ENCODE assay signal across 26 cellular contexts in the genomic region with DNA sequence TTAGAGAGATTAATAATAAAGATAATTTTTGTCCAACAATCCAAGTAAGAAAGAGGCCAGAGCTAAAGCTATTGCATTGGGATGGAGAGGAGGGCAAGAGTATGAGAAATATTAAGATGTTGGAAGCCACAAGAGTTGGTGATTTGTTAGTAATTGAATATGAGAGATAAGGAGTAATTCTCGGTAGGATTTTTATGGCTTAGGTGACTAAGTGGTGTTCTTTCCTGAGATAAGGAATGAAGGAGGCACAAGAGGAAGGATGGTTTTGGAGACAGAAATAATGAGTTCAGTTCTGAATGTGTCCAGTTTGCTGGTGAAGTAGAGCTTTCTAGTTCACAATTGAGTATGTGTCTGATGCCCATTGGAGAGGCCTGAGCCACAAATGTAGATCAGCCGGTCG. TPM values are rescaled to one million over a fixed set of nuclear protein-coding genes. Genes with fewer than 3 reads are reported as not detected.
"Had no signal": no experiment of that assay in that cellular context is flagged by ENCODE, and none has a peak within 500 bp of the region (broad histone marks: within the 10 kb centered on the region; RNA-seq: fewer than 3 reads in every experiment).

No MANE protein-coding gene starts in this region.

- H3K4me1 ChIP-seq: gastroesophageal sphincter, prostate gland, transverse colon had no signal

- H3K4me3 ChIP-seq: gastroesophageal sphincter, hepatocyte, left ventricle myocardium inferior, lung, ovary, prostate gland, smooth muscle cell, transverse colon had no signal

- H3K4me1 Mint-ChIP-seq: activated CD4-positive, alpha-beta memory T cell treated with anti-CD3 and anti-CD28 coated beads, Interleukin-2, amount 10 ng/mL, durations not matched to agents 7 days and 5 days; activated CD4-positive, alpha-beta T cell treated with anti-CD3 and anti-CD28 coated beads, Interleukin-2, amount 10 ng/mL, durations not matched to agents 7 days and 5 days; mesothelial cell of epicardium had no signal

- ATAC-seq: gastroesophageal sphincter, sciatic nerve had no signal

- H3K27me3 Mint-ChIP-seq: activated CD4-positive, alpha-beta memory T cell treated with anti-CD3 and anti-CD28 coated beads, Interleukin-2, amount 10 ng/mL, durations not matched to agents 7 days and 5 days; activated CD4-positive, alpha-beta T cell treated with anti-CD3 and anti-CD28 coated beads, Interleukin-2, amount 10 ng/mL, durations not matched to agents 7 days and 5 days; naive B cell had no signal

- H3K27me3 ChIP-seq: brain microvascular endothelial cell, gastroesophageal sphincter, hepatocyte, ovary, transverse colon had no signal

- H3K4me3 Mint-ChIP-seq: activated CD4-positive, alpha-beta memory T cell treated with anti-CD3 and anti-CD28 coated beads, Interleukin-2, amount 10 ng/mL, durations not matched to agents 7 days and 5 days; activated CD4-positive, alpha-beta T cell treated with anti-CD3 and anti-CD28 coated beads, Interleukin-2, amount 10 ng/mL, durations not matched to agents 7 days and 5 days; mesothelial cell of epicardium; naive B cell had no signal

- DNase-seq: activated CD4-positive, alpha-beta memory T cell treated with anti-CD3 and anti-CD28 coated beads, Interleukin-2, amount 10 ng/mL, durations not matched to agents 7 days and 5 days; activated CD4-positive, alpha-beta T cell treated with anti-CD3 and anti-CD28 coated beads for 1 hour; activated CD4-positive, alpha-beta T cell treated with anti-CD3 and anti-CD28 coated beads, Interleukin-2, amount 10 ng/mL, durations not matched to agents 7 days and 5 days; activated CD8-positive, alpha-beta memory T cell treated with anti-CD3 and anti-CD28 coated beads, Interleukin-2, amount 50 U/mL, for 48 hours; activated effector memory CD4-positive, alpha-beta T cell treated with anti-CD3 and anti-CD28 coated beads, Interleukin-2, amount 50 U/mL, for 16 hours; activated naive CD4-positive, alpha-beta T cell treated with anti-CD3 and anti-CD28 coated beads, Interleukin-2, amount 50 U/mL, for 16 hours; amniotic stem cell; brain microvascular endothelial cell; cortex of kidney; islet precursor cell; left ventricle myocardium inferior; naive B cell; ovary; retina; stimulated activated CD4-positive, alpha-beta T cell treated with anti-CD3 and anti-CD28 coated beads, Interleukin-1b, Interleukin-23, amount 100 ng/mL, for 48 hours; stimulated activated naive CD4-positive, alpha-beta T cell treated with Interleukin-2 at 50 U/mL for 16 hours; T-helper 9 cell; transverse colon had no signal

- H2AFZ ChIP-seq: hepatocyte had no signal

- H3K4me2 ChIP-seq: hepatocyte, smooth muscle cell had no signal

- H3K9me3 ChIP-seq: gastroesophageal sphincter, left ventricle myocardium inferior, ovary, prostate gland, transverse colon had no signal

- H3K27ac Mint-ChIP-seq: activated CD4-positive, alpha-beta memory T cell treated with anti-CD3 and anti-CD28 coated beads, Interleukin-2, amount 10 ng/mL, durations not matched to agents 7 days and 5 days; activated CD4-positive, alpha-beta T cell treated with anti-CD3 and anti-CD28 coated beads, Interleukin-2, amount 10 ng/mL, durations not matched to agents 7 days and 5 days; mesothelial cell of epicardium had no signal

- H3K9me3 Mint-ChIP-seq: activated CD4-positive, alpha-beta memory T cell treated with anti-CD3 and anti-CD28 coated beads, Interleukin-2, amount 10 ng/mL, durations not matched to agents 7 days and 5 days; activated CD4-positive, alpha-beta T cell treated with anti-CD3 and anti-CD28 coated beads, Interleukin-2, amount 10 ng/mL, durations not matched to agents 7 days and 5 days; mesothelial cell of epicardium; naive B cell had no signal

- H3K36me3 ChIP-seq: ovary had no signal

- H3K27ac ChIP-seq: brain microvascular endothelial cell, gastroesophageal sphincter, hepatocyte, left ventricle myocardium inferior, ovary, prostate gland, transverse colon had no signal

RNA-seq across cellular contexts. Expression of a gene that starts 35.7 kb away (rescaled TPM):
- total RNA-seq: fibroblast of villous mesenchyme had no signal
- polyA plus RNA-seq: smooth muscle cell had no signal
